ENCODE assay signal across 25 cellular contexts in genomic region chr1:224177356-224177999, GRCh38.
"Had no signal": no experiment of that assay in that cellular context is flagged by ENCODE, and none has a peak within 500 bp of the region (broad histone marks: within the 10 kb centered on the region; RNA-seq: fewer than 3 reads in every experiment).

No MANE protein-coding gene starts in this region.

- H3K4me1 ChIP-seq: uterus had no signal

- H3K36me3 ChIP-seq: esophagus muscularis mucosa, gastrocnemius medialis, right atrium auricular region, sigmoid colon, stomach, thoracic aorta, upper lobe of left lung, uterus had no signal

- H3K9me3 ChIP-seq: esophagus muscularis mucosa, gastrocnemius medialis, right atrium auricular region, sigmoid colon, stomach, thoracic aorta, upper lobe of left lung, uterus had no signal

- ATAC-seq: effector memory CD8-positive, alpha-beta T cell; gastrocnemius medialis; left cardiac atrium; left ventricle myocardium superior had no signal

- H3K27me3 ChIP-seq: esophagus muscularis mucosa, gastrocnemius medialis, right atrium auricular region, sigmoid colon, stomach, upper lobe of left lung, uterus had no signal

- FAIRE-seq: colon, keratinocyte had no signal

- H3K27ac ChIP-seq: epithelial cell of prostate, esophagus muscularis mucosa, gastrocnemius medialis, right atrium auricular region, sigmoid colon, stomach, thoracic aorta, upper lobe of left lung, uterus had no signal

- H3K4me3 ChIP-seq: esophagus muscularis mucosa, gastrocnemius medialis, lung, right atrium auricular region, sigmoid colon, skin epidermis, stomach, thoracic aorta, upper lobe of left lung, uterus had no signal

- DNase-seq: effector memory CD8-positive, alpha-beta T cell; gastrocnemius medialis; glutamatergic neuron; immature natural killer cell; left cardiac atrium; left ventricle myocardium superior; mesenchymal stem cell; naive B cell; posterior cingulate gyrus; sigmoid colon; stimulated activated CD4-positive, alpha-beta T cell treated with anti-CD3 and anti-CD28 coated beads, Interleukin-2, amount 100 ng/mL, for 24 hours; stimulated activated CD4-positive, alpha-beta T cell treated with anti-CD3 and anti-CD28 coated beads, Interleukin-4, amount 100 ng/mL, for 4 hours; stimulated activated naive CD4-positive, alpha-beta T cell; stomach; substantia nigra; upper lobe of left lung; uterus had no signal
